20 cellular contexts compared by ENCODE assay signal in genomic region chr1:55188909-55189308, GRCh38.
"Had no signal": no experiment of that assay in that cellular context is flagged by ENCODE, and none has a peak within 500 bp of the region (broad histone marks: within the 10 kb centered on the region; RNA-seq: fewer than 3 reads in every experiment).

No MANE protein-coding gene starts in this region.

- ATAC-seq: gastroesophageal sphincter; left colon; sciatic nerve; stimulated activated memory B cell treated with anti-CD40 and anti-IgM and Interleukin-4, amounts not matched to agents 10 μg/mL and 1 μg/mL and 100 μg/mL, for 72 hours had no signal

- H3K27ac ChIP-seq: esophagus muscularis mucosa, gastroesophageal sphincter, upper lobe of left lung had no signal

- H3K27ac Mint-ChIP-seq: stimulated activated memory B cell treated with anti-CD40 and anti-IgM and Interleukin-4, amounts not matched to agents 10 μg/mL and 1 μg/mL and 100 μg/mL, for 72 hours had no signal

- DNase-seq: activated CD8-positive, alpha-beta memory T cell treated with anti-CD3 and anti-CD28 coated beads, Interleukin-2, amount 50 U/mL, for 4 hours; activated gamma-delta T cell treated with Interleukin-2 at 50 U/mL for 16 hours; central memory CD4-positive, alpha-beta T cell; head of caudate nucleus; left colon; mesenchymal stem cell; posterior cingulate gyrus; SHP77 treated with DMSO at 0.1 percent for 48 hours; SK-N-SH; small intestine; stimulated activated CD4-positive, alpha-beta T cell treated with anti-CD3 and anti-CD28 coated beads, Interleukin-2, amount 100 ng/mL, for 24 hours; upper lobe of left lung had no signal

- H3K4me3 Mint-ChIP-seq: neural crest cell; stimulated activated memory B cell treated with anti-CD40 and anti-IgM and Interleukin-4, amounts not matched to agents 10 μg/mL and 1 μg/mL and 100 μg/mL, for 72 hours had no signal

- FAIRE-seq: astrocyte, colon, keratinocyte, small intestine had no signal

- H3K27me3 Mint-ChIP-seq: stimulated activated memory B cell treated with anti-CD40 and anti-IgM and Interleukin-4, amounts not matched to agents 10 μg/mL and 1 μg/mL and 100 μg/mL, for 72 hours had no signal
